Comparison of ENCODE assay signal across 1 cellular context in genomic region chr17:57255776-57256681, GRCh38.
A peak's percentile ranks its signal among the peaks of the same experiment; 100 is the strongest.
TF ChIP-seq lines count a peak whose summit lies in the region.

TSS of gene MSI2 (plus strand) at chr17:57256523. CDS start at chr17:57256743, 220 bp downstream.

TF ChIP-seq in HEK293, 187 proteins besides CTCF, POLR2A, EP300 and RAD21 (continued from another document):
- TF ChIP-seq ZXDB (tag by site-specific recombination; IDR thresholded peaks at IDR 0.05) (peak; percentile 68; the same call in 1 of the 2 replicates), PRDM10 (tag by site-specific recombination; IDR thresholded peaks at IDR 0.05) (peak; percentile 62), ZIC2 (tag by site-specific recombination; IDR thresholded peaks at IDR 0.05) (no peak), ZBTB10 (tag by site-specific recombination; IDR thresholded peaks at IDR 0.05) (peak; percentile 70; the same call in 1 of the 2 replicates), ZNF561 (tag by site-specific recombination; IDR thresholded peaks at IDR 0.05; ENCODE audit: borderline replicate concordance) (0 out of 2 replicates have a peak, but pooled peaks have one; percentile 25), ZNF529 (tag by site-specific recombination; IDR thresholded peaks at IDR 0.05; ENCODE audit: insufficient replicate concordance) (no peak), GLIS1 (tag by site-specific recombination; IDR thresholded peaks at IDR 0.05) (peak; percentile 76), ZNF501 (tag by site-specific recombination; IDR thresholded peaks at IDR 0.05) (0 out of 2 replicates have a peak, but pooled peaks have one; percentile 32), EGR2 (tag by site-specific recombination; IDR thresholded peaks at IDR 0.05; ENCODE audit: low read depth) (peak; percentile 6; the same call in 1 of the 2 replicates), ZNF449 (tag by site-specific recombination; IDR thresholded peaks at IDR 0.05) (no peak), ZNF777 (tag by site-specific recombination; IDR thresholded peaks at IDR 0.05; ENCODE audit: borderline replicate concordance) (0 out of 2 replicates have a peak, but pooled peaks have one; percentile 23), ZBTB26 (tag by site-specific recombination; optimal IDR thresholded peaks at IDR 0.05) (peak; percentile 47), ELK4 (IDR thresholded peaks at IDR 0.05; ENCODE audit: borderline replicate concordance, low read depth, low read length) (no peak), ZNF513 (tag by site-specific recombination; IDR thresholded peaks at IDR 0.05) (peak; percentile 30; the same call in 1 of the 2 replicates), ZNF174 (tag by site-specific recombination; IDR thresholded peaks at IDR 0.05) (no peak), ZBTB17 (tag by site-specific recombination; IDR thresholded peaks at IDR 0.05) (0 out of 2 replicates have a peak, but pooled peaks have one; percentile 31), ZNF335 (tag by site-specific recombination; conservative IDR thresholded peaks at IDR 0.05) (peak; percentile 80), KLF16 (tag by site-specific recombination; IDR thresholded peaks at IDR 0.05) (0 out of 2 replicates have a peak, but pooled peaks have one; percentile 19), ZNF423 (tag by site-specific recombination; IDR thresholded peaks at IDR 0.05) (0 out of 2 replicates have a peak, but pooled peaks have one; percentile 6), ZBTB11 (tag by site-specific recombination; conservative IDR thresholded peaks at IDR 0.05; ENCODE audit: low read depth) (peak; percentile 25; the same call in 1 of the 2 replicates), SP3 (tag by site-specific recombination; IDR thresholded peaks at IDR 0.05) (peak; percentile 46), ZNF76 (tag by site-specific recombination; IDR thresholded peaks at IDR 0.05; ENCODE audit: borderline replicate concordance, low read depth) (peak; percentile 22; the same call in 1 of the 2 replicates), ZNF610 (tag by site-specific recombination; IDR thresholded peaks at IDR 0.05; ENCODE audit: borderline replicate concordance) (no peak)
TF ChIP-seq in HEK293: peak in this region for 31.
